2 cellular contexts compared by ENCODE assay signal in genomic region chr1:234978397-234979291, GRCh38.
TF ChIP-seq lines count a peak whose summit lies in the region.

No MANE protein-coding gene starts in this region.

TF ChIP-seq in HCT116, 20 proteins besides CTCF, POLR2A, EP300 and RAD21 (continued from another document):
- no peak for TF ChIP-seq ATF3 (IDR thresholded peaks at IDR 0.05)
- TF ChIP-seq EZH2 (IDR thresholded peaks at IDR 0.05): no peak
- no peak for TF ChIP-seq MAX (IDR thresholded peaks at IDR 0.05)
- no peak for TF ChIP-seq EGR1 (IDR thresholded peaks at IDR 0.05; ENCODE audit: low read depth)
- TF ChIP-seq ZNF274 (IDR thresholded peaks at IDR 0.05; ENCODE audit: low read depth, low read length): no peak
- TF ChIP-seq, protein P1, sequence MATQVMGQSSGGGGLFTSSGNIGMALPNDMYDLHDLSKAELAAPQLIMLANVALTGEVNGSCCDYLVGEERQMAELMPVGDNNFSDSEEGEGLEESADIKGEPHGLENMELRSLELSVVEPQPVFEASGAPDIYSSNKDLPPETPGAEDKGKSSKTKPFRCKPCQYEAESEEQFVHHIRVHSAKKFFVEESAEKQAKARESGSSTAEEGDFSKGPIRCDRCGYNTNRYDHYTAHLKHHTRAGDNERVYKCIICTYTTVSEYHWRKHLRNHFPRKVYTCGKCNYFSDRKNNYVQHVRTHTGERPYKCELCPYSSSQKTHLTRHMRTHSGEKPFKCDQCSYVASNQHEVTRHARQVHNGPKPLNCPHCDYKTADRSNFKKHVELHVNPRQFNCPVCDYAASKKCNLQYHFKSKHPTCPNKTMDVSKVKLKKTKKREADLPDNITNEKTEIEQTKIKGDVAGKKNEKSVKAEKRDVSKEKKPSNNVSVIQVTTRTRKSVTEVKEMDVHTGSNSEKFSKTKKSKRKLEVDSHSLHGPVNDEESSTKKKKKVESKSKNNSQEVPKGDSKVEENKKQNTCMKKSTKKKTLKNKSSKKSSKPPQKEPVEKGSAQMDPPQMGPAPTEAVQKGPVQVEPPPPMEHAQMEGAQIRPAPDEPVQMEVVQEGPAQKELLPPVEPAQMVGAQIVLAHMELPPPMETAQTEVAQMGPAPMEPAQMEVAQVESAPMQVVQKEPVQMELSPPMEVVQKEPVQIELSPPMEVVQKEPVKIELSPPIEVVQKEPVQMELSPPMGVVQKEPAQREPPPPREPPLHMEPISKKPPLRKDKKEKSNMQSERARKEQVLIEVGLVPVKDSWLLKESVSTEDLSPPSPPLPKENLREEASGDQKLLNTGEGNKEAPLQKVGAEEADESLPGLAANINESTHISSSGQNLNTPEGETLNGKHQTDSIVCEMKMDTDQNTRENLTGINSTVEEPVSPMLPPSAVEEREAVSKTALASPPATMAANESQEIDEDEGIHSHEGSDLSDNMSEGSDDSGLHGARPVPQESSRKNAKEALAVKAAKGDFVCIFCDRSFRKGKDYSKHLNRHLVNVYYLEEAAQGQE (IDR thresholded peaks at IDR 0.05; ENCODE audit: low read depth): no peak
- no peak for TF ChIP-seq FOSL1 (IDR thresholded peaks at IDR 0.05; ENCODE audit: low read depth)
- TF ChIP-seq TCF7L2 (IDR thresholded peaks at IDR 0.05; ENCODE audit: borderline replicate concordance, extremely low read depth, insufficient read depth, insufficient read length): peak; percentile 96
- peak; percentile 52; the same call in 1 of the 2 replicates for TF ChIP-seq POLR2AphosphoS5 (IDR thresholded peaks at IDR 0.05; ENCODE audit: low read depth, low read length)
- no peak for TF ChIP-seq SP1 (IDR thresholded peaks at IDR 0.05; ENCODE audit: low read depth)
- no peak for TF ChIP-seq JUND (IDR thresholded peaks at IDR 0.05)

TF ChIP-seq in endothelial cell of umbilical vein, 7 proteins besides CTCF, POLR2A, EP300 and RAD21 (continued from another document):
- TF ChIP-seq MAX (IDR thresholded peaks at IDR 0.05; ENCODE audit: insufficient read depth, insufficient read length) (no peak), GATA2 (IDR thresholded peaks at IDR 0.05; ENCODE audit: insufficient read depth, insufficient read length, low read depth, low read length) (peak; percentile 64), JUN (IDR thresholded peaks at IDR 0.05; ENCODE audit: borderline replicate concordance, insufficient read depth, insufficient read length, low read depth) (peak; percentile 67), FOS (IDR thresholded peaks at IDR 0.05; ENCODE audit: borderline replicate concordance, insufficient read depth, low read length) (peak; percentile 45), MYC (IDR thresholded peaks at IDR 0.05; ENCODE audit: low read depth, low read length) (no peak)
